8 cellular contexts compared by ENCODE assay signal in the genomic region with DNA sequence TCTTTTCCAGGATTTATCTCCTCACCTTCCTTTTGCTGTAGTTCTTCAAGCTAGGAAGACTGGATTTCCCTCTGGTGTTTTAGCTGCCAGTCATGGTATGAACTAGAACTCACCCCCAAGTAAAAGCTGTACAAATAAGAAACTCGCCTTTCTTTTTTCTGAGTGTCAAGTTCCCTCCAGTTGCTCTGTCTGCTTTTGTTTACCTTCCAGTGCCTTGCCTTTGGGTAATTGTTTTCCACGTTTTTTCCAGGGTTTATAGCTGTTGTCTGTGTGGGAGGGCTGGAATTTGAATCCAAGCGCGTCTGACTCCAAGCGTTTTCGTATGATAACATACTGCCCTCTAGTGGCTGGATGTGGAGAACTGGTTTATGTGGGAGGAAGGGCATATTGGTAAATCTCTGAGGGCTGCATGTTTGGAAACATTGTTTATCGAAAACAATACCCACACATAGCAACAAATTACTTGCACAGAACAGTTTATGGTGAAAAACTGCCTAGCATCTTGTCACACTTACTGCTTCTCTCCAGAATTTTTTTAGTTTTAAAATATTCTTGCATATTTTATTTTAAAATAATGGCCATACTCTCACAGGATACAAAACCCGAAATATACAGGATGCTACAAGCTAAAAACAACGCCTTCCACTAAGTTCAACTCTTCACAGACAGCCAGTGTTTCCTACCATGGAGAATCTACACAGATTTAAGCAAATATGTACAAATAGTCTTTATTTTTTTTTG. TPM values are rescaled to one million over a fixed set of nuclear protein-coding genes. Genes with fewer than 3 reads are reported as not detected.
DNase-seq lines count a peak whose midpoint lies in the region; ATAC-seq and TF ChIP-seq lines count a peak whose summit lies in the region.

No MANE protein-coding gene starts in this region.

- no peaks in the 10 kb centered on the region for H3K9me3 Mint-ChIP-seq in activated CD4-positive, alpha-beta memory T cell treated with anti-CD3 and anti-CD28 coated beads, Interleukin-2, amount 10 ng/mL, durations not matched to agents 7 days and 5 days

- TF ChIP-seq POLR2A in tibial nerve (IDR thresholded peaks at IDR 0.05), result no peak

- peaks cover 0 to 15% (median 8%) of the 10 kb centered on the region in 4 donors for H3K4me1 ChIP-seq in tibial nerve

- no peaks in the 10 kb centered on the region for H3K9me3 ChIP-seq in tibial nerve

- H3K27me3 Mint-ChIP-seq in activated CD4-positive, alpha-beta memory T cell treated with anti-CD3 and anti-CD28 coated beads, Interleukin-2, amount 10 ng/mL, durations not matched to agents 7 days and 5 days, result peaks cover 6% of the 10 kb centered on the region

- H3K27ac Mint-ChIP-seq in activated CD4-positive, alpha-beta memory T cell treated with anti-CD3 and anti-CD28 coated beads, Interleukin-2, amount 10 ng/mL, durations not matched to agents 7 days and 5 days, result peak overlapping the region; percentile 58

- H3K27me3 ChIP-seq in tibial nerve, result no peaks in the 10 kb centered on the region

- WGBS in tibial nerve, 2 donors, result 7% methylated on average over 9 of the region's 9 CpGs

- peak overlapping the region; percentile 56 for H3K4me3 Mint-ChIP-seq in activated CD4-positive, alpha-beta memory T cell treated with anti-CD3 and anti-CD28 coated beads, Interleukin-2, amount 10 ng/mL, durations not matched to agents 7 days and 5 days

- DNase-seq in Caki2 (ENCODE audit: low read depth), result peak; percentile 84
- DNase-seq in HT-29 (ENCODE audit: low spot score), result peak; percentile 100
- DNase-seq in NCI-H82 treated with DMSO at 0.1 percent for 48 hours (lab: John Stamatoyannopoulos, UW; ENCODE audit: unreplicated experiment), result peak; percentile 88
- peak; percentile 69 for DNase-seq in activated CD4-positive, alpha-beta memory T cell treated with anti-CD3 and anti-CD28 coated beads, Interleukin-2, amount 10 ng/mL, durations not matched to agents 7 days and 5 days
- peak; percentile 92 for DNase-seq in epidermal melanocyte (ENCODE audit: insufficient read length, low spot score)
- peak; percentile 88 for DNase-seq in middle frontal gyrus (ENCODE audit: extremely low spot score, low spot score)
- DNase-seq in tibial nerve (ENCODE audit: low spot score in 2 of 2), result peak; percentile 52 to 97

- peaks cover 45% of the 10 kb centered on the region for H3K4me1 Mint-ChIP-seq in activated CD4-positive, alpha-beta memory T cell treated with anti-CD3 and anti-CD28 coated beads, Interleukin-2, amount 10 ng/mL, durations not matched to agents 7 days and 5 days

- in situ Hi-C loops in Caki2 (cut with HindIII; ENCODE audit: low pct_unique_long_range_greater_than_20kb, low sequenced_read_pairs), result no loop called here

- peaks cover 3% of the 10 kb centered on the region for H3K36me3 Mint-ChIP-seq in activated CD4-positive, alpha-beta memory T cell treated with anti-CD3 and anti-CD28 coated beads, Interleukin-2, amount 10 ng/mL, durations not matched to agents 7 days and 5 days (ENCODE audit: low read depth)

- H3K4me3 ChIP-seq in tibial nerve, result no peak overlapping the region

- POLR2A ChIA-PET in activated CD4-positive, alpha-beta memory T cell treated with anti-CD3 and anti-CD28 coated beads, Interleukin-2, amount 10 ng/mL, durations not matched to agents 7 days and 5 days (lab: Charles Lee), result interaction anchor here (0.8 to 3.9 kb wide), 15 partner anchors 12 to 132 kb away, joined by 3 to 43 read pairs (median 5); a partner anchor contains a TSS

- H3K27ac ChIP-seq in tibial nerve, result peak overlapping the region in 2 of 4 donors; percentile 61 to 75

- no peak for ATAC-seq in GM21367 (IDR thresholded peaks at IDR 0.05; ENCODE audit: unreplicated experiment)

- peaks cover 0 to 14% (median 0%) of the 10 kb centered on the region in 3 donors for H3K36me3 ChIP-seq in tibial nerve

- peak in 1 of 2 donors; percentile 51 for TF ChIP-seq EP300 in tibial nerve (IDR thresholded peaks at IDR 0.05)

- peak; percentile 76 to 92 (median 82) for TF ChIP-seq CTCF in tibial nerve (IDR thresholded peaks at IDR 0.05)

- CTCF ChIA-PET in activated CD4-positive, alpha-beta memory T cell treated with anti-CD3 and anti-CD28 coated beads, Interleukin-2, amount 10 ng/mL, durations not matched to agents 7 days and 5 days (lab: Charles Lee), result interaction anchor here (0.6 to 10.7 kb wide), 26 partner anchors 9 to 171 kb away, joined by 3 to 297 read pairs (median 7); a partner anchor contains a TSS

RNA-seq across cellular contexts. Expression of a gene that starts 19.2 kb away (rescaled TPM):
- 0.27 and 0.52 TPM in 2 replicates for total RNA-seq in Caki2 (2014; rRNA removed; shearing (Covaris generic); ENCODE audit: low replicate concordance)
- 17.6 and 25.6 TPM in 2 replicates for total RNA-seq in HT-29 (2014; rRNA removed; shearing (Covaris generic))
- 1 to 10 TPM; 1.8 to 2.0 TPM for total RNA-seq in activated CD4-positive, alpha-beta memory T cell treated with anti-CD3 and anti-CD28 coated beads, Interleukin-2, amount 10 ng/mL, durations not matched to agents 7 days and 5 days
- total RNA-seq in tibial nerve, result 100 to 1,000 TPM in 1 of 4 donors, 10 to 100 TPM in 3; 37.9 to 162 (median 49.9) TPM

RNA-seq across cellular contexts. Expression of a gene that starts 33.4 kb away (rescaled TPM):
- total RNA-seq in Caki2 (2014; rRNA removed; shearing (Covaris generic); ENCODE audit: low replicate concordance), result 172 and 190 TPM in 2 replicates
- 247 and 262 TPM in 2 replicates for total RNA-seq in HT-29 (2014; rRNA removed; shearing (Covaris generic))
- total RNA-seq in activated CD4-positive, alpha-beta memory T cell treated with anti-CD3 and anti-CD28 coated beads, Interleukin-2, amount 10 ng/mL, durations not matched to agents 7 days and 5 days, result 100 to 1,000 TPM; 162 to 163 TPM
- 10 to 100 TPM; 43.0 to 83.1 (median 71.9) TPM for total RNA-seq in tibial nerve

RNA-seq across cellular contexts. Expression of a gene that starts 34.1 kb away (rescaled TPM):
- total RNA-seq in Caki2 (2014; rRNA removed; shearing (Covaris generic); ENCODE audit: low replicate concordance), result 9.5 TPM in 1 of 2 replicates, not detected in the other
- total RNA-seq in HT-29 (2014; rRNA removed; shearing (Covaris generic)), result 25.8 and 26.3 TPM in 2 replicates
- 1 to 10 TPM; 1.0 to 1.1 TPM for total RNA-seq in activated CD4-positive, alpha-beta memory T cell treated with anti-CD3 and anti-CD28 coated beads, Interleukin-2, amount 10 ng/mL, durations not matched to agents 7 days and 5 days
- total RNA-seq in tibial nerve, result under 1 TPM in 3 of 4 donors, not detected in 1; 0.42 to 0.78 (median 0.44) TPM

RNA-seq across cellular contexts. Expression of a gene that starts 34.5 kb away (rescaled TPM):
- total RNA-seq in Caki2 (2014; rRNA removed; shearing (Covaris generic); ENCODE audit: low replicate concordance), result 75.4 and 121 TPM in 2 replicates
- 150 and 176 TPM in 2 replicates for total RNA-seq in HT-29 (2014; rRNA removed; shearing (Covaris generic))
- total RNA-seq in activated CD4-positive, alpha-beta memory T cell treated with anti-CD3 and anti-CD28 coated beads, Interleukin-2, amount 10 ng/mL, durations not matched to agents 7 days and 5 days, result 10 to 100 TPM; 10.2 to 11.1 TPM
- 100 to 1,000 TPM; 231 to 410 (median 298) TPM for total RNA-seq in tibial nerve

RNA-seq across cellular contexts. Expression of a gene that starts 44.0 kb away (rescaled TPM):
- 1.3 and 2.3 TPM in 2 replicates for total RNA-seq in Caki2 (2014; rRNA removed; shearing (Covaris generic); ENCODE audit: low replicate concordance)
- total RNA-seq in HT-29 (2014; rRNA removed; shearing (Covaris generic)), result 15.0 and 15.3 TPM in 2 replicates
- 10 to 100 TPM; 33.0 to 36.2 TPM for total RNA-seq in activated CD4-positive, alpha-beta memory T cell treated with anti-CD3 and anti-CD28 coated beads, Interleukin-2, amount 10 ng/mL, durations not matched to agents 7 days and 5 days
- 10 to 100 TPM; 11.6 to 32.7 (median 18.1) TPM for total RNA-seq in tibial nerve
